Comparison of ENCODE assay signal across 14 cellular contexts in the genomic region with DNA sequence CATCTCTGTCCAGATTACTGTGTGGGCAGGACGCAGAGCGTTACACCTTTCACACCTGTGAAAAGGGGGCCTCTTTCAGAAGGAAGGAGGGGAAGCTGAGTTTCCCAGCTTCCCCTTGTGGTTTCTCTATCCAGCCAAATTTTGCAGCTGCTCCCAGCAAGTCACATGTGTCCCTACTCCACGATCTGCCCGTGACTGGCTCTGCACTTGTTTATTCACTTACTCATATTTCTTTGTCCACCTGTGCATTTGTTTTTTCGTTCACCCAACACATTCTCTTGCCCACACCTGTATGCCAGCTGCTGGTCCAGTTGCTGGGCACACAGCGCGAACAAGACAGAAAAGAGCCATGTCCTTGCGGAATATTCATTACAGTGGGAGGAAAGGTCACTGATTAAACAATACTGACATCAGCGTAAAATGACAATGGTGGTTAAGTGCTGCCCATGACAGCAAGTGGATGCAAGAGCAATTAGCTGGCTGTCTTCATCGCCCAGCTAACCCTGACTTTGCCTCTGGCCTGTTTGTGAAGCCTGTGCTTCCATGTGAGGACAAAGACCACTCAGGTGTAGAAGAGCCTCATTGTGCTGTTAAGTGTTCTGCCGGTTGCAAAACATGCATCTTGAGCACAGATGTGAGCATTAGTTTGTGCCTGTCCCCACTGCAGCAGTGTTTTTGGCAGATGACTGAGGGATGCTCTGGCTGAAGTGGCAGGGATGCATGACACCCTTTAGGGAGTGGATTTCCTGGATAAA. TPM values are rescaled to one million over a fixed set of nuclear protein-coding genes. Genes with fewer than 3 reads are reported as not detected.
DNase-seq lines count a peak whose midpoint lies in the region; ATAC-seq and TF ChIP-seq lines count a peak whose summit lies in the region.
"Had no signal": no experiment of that assay in that cellular context is flagged by ENCODE, and none has a peak within 500 bp of the region (broad histone marks: within the 10 kb centered on the region; RNA-seq: fewer than 3 reads in every experiment).

No MANE protein-coding gene starts in this region.

- POLR2A ChIA-PET in GM10248 (lab: Yijun Ruan, JAX) = no interaction called here

- intact Hi-C loops in head of caudate nucleus (cut with DNase I) = no loop called here

- H3K9me3 Mint-ChIP-seq in neural progenitor cell = no peaks in the 10 kb centered on the region
- H3K9me3 Mint-ChIP-seq: immature natural killer cell had no signal

- no peak overlapping the region for H2AFZ ChIP-seq in neural progenitor cell (replicated peaks)

- H3K4me2 ChIP-seq in BLaER1 treated with 17β-estradiol and CSF1 and Interleukin-3, amounts not matched to agents 10 nM and 100 nM = peak overlapping the region in 9 of 11 experiments; percentile 1 to 43 (median 39); a peak in 11 of 22 replicates
- H3K4me2 ChIP-seq in neural progenitor cell = no peak overlapping the region

- DNase-seq in NCI-H1417 treated with DMSO at 0.1 percent for 48 hours (lab: John Stamatoyannopoulos, UW) (peak; percentile 62), NCI-H69 (lab: John Stamatoyannopoulos, UW) (peak; percentile 92), head of caudate nucleus (peak in 22 of 42 donors; percentile 27 to 74 (median 43)), DMS 273 (lab: John Stamatoyannopoulos, UW; ENCODE audit: unreplicated experiment) (no peak), GM10248 (ENCODE audit: extremely low spot score) (no peak), neural progenitor cell (ENCODE audit: low spot score) (no peak)
- DNase-seq: activated naive CD4-positive, alpha-beta T cell treated with Interleukin-2 at 50 U/mL for 16 hours; immature natural killer cell had no signal

- peaks cover 18% of the 10 kb centered on the region for H3K27me3 Mint-ChIP-seq in neural progenitor cell (ENCODE audit: insufficient read depth, low read depth)

- no peaks in the 10 kb centered on the region for H3F3A ChIP-seq in neural progenitor cell (ENCODE audit: low read depth)

- no peak overlapping the region for H3K4me3 ChIP-seq in BLaER1 treated with 17β-estradiol and CSF1 and Interleukin-3, amounts not matched to agents 10 nM and 100 nM
- H3K4me3 ChIP-seq in neural progenitor cell = no peak overlapping the region
- H3K4me3 ChIP-seq: GM12878, SK-N-MC, suprapubic skin had no signal

- no peaks in the 10 kb centered on the region for H3K36me3 ChIP-seq in BLaER1 treated with 17β-estradiol and CSF1 and Interleukin-3, amounts not matched to agents 10 nM and 100 nM
- H3K36me3 ChIP-seq in neural progenitor cell = no peaks in the 10 kb centered on the region
- H3K36me3 ChIP-seq: suprapubic skin had no signal

- no peaks in the 10 kb centered on the region for H4K20me1 ChIP-seq in BLaER1 treated with 17β-estradiol and CSF1 and Interleukin-3, amounts not matched to agents 10 nM and 100 nM
- H4K20me1 ChIP-seq in neural progenitor cell (ENCODE audit: low read depth) = no peaks in the 10 kb centered on the region

- peaks cover 10% of the 10 kb centered on the region for H3K4me1 Mint-ChIP-seq in neural progenitor cell

- no peak overlapping the region for H3K4me3 Mint-ChIP-seq in neural progenitor cell
- H3K4me3 Mint-ChIP-seq: brain, immature natural killer cell had no signal

- no peak overlapping the region for H3K27ac Mint-ChIP-seq in neural progenitor cell

- ATAC-seq in GM21786 (IDR thresholded peaks at IDR 0.05; ENCODE audit: unreplicated experiment) = no peak
- ATAC-seq: GM12878 had no signal

- CTCF ChIA-PET in GM10248 (lab: Yijun Ruan, JAX) = interaction anchor here (0.9 to 1.5 kb wide), 3 partner anchors 8 to 23 kb away, joined by 3 read pairs; no protein-coding TSS in a partner anchor

- H3K9me3 ChIP-seq in BLaER1 treated with 17β-estradiol and CSF1 and Interleukin-3, amounts not matched to agents 10 nM and 100 nM (replicated peaks in 1 of 11) = no peaks in the 10 kb centered on the region
- no peaks in the 10 kb centered on the region for H3K9me3 ChIP-seq in neural progenitor cell (ENCODE audit: low read depth)
- H3K9me3 ChIP-seq: suprapubic skin had no signal

- H3K36me3 Mint-ChIP-seq in neural progenitor cell = peaks cover 2% of the 10 kb centered on the region
- H3K36me3 Mint-ChIP-seq: brain, immature natural killer cell had no signal

- H3K27ac ChIP-seq in BLaER1 treated with 17β-estradiol and CSF1 and Interleukin-3, amounts not matched to agents 10 nM and 100 nM = no peak overlapping the region
- no peak overlapping the region for H3K27ac ChIP-seq in neural progenitor cell
- H3K27ac ChIP-seq: SK-N-MC, suprapubic skin had no signal

- H3K9ac ChIP-seq in BLaER1 treated with 17β-estradiol and CSF1 and Interleukin-3, amounts not matched to agents 10 nM and 100 nM = no peak overlapping the region
- H3K9ac ChIP-seq in neural progenitor cell = no peak overlapping the region

- no peak for TF ChIP-seq CTCF in GM10248 (IDR thresholded peaks at IDR 0.05; ENCODE audit: control extremely low read depth, extremely low read depth, low read depth, missing control alignments)
- no peak for TF ChIP-seq CTCF in neural progenitor cell (IDR thresholded peaks at IDR 0.05)

- H3K79me2 ChIP-seq in neural progenitor cell (ENCODE audit: low read depth) = no peaks in the 10 kb centered on the region

- H3K4me1 ChIP-seq in BLaER1 treated with 17β-estradiol and CSF1 and Interleukin-3, amounts not matched to agents 10 nM and 100 nM = peaks cover 0 to 32% (median 18%) of the 10 kb centered on the region in 10 experiments; a peak in 13 of 20 replicates
- H3K4me1 ChIP-seq in neural progenitor cell = no peaks in the 10 kb centered on the region

- H3K27me3 ChIP-seq in BLaER1 treated with 17β-estradiol and CSF1 and Interleukin-3, amounts not matched to agents 10 nM and 100 nM = no peaks in the 10 kb centered on the region
- peaks cover 24% of the 10 kb centered on the region for H3K27me3 ChIP-seq in neural progenitor cell
- H3K27me3 ChIP-seq: suprapubic skin had no signal

RNA-seq across cellular contexts. Expression of a gene that starts 28.6 kb away (rescaled TPM):
- 56.0 and 93.3 TPM in 2 replicates for total RNA-seq in neural progenitor cell (ENCODE audit: low replicate concordance)

Comparison
In these comparisons a context has a peak if more than half of its experiments do, and no peak if none do; other contexts are left out.
1. DNase-seq: peak in NCI-H1417 treated with DMSO at 0.1 percent for 48 hours (single experiment), NCI-H69 (single experiment) and head of caudate nucleus (22 of 42); none in DMS 273 (single experiment), GM10248 (single experiment) and neural progenitor cell (single experiment).